3 cellular contexts compared by ENCODE assay signal in the genomic region with DNA sequence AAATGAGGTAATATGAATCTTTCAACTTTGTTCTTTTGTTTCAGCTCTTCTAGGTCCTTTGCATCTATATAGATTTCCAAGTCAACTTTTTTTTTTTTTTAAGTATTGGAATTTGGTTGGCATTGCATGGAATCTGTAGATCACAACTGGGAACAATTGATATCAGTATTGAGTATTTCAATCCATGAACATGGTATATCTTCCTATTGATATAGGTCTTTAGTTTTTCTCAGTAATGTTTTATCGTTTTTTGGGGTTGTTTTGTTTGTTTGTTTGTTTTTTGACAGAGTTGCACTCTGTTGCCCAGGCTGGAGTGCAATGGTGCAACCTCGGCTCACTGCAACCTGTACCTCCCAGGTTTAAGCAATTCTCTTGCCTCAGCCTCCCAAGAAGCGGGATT.
"Had no signal": no experiment of that assay in that cellular context is flagged by ENCODE, and none has a peak within 500 bp of the region (broad histone marks: within the 10 kb centered on the region; RNA-seq: fewer than 3 reads in every experiment).

No MANE protein-coding gene starts in this region.

- DNase-seq: GDM1, GF-D8 had no signal

- H3K4me3 ChIP-seq: GM12878 had no signal

- ATAC-seq: GM12878 had no signal
